ENCODE assay signal across 23 cellular contexts in genomic region chr5:81209386-81209785, GRCh38. TPM values are rescaled to one million over a fixed set of nuclear protein-coding genes. Genes with fewer than 3 reads are reported as not detected.
"Had no signal": no experiment of that assay in that cellular context is flagged by ENCODE, and none has a peak within 500 bp of the region (broad histone marks: within the 10 kb centered on the region; RNA-seq: fewer than 3 reads in every experiment).

No MANE protein-coding gene starts in this region.

- H3K4me2 ChIP-seq: PC-9, SK-N-SH had no signal

- H3K27ac Mint-ChIP-seq: activated CD4-positive, alpha-beta memory T cell treated with anti-CD3 and anti-CD28 coated beads for 36 hours; activated CD4-positive, alpha-beta T cell treated with anti-CD3 and anti-CD28 coated beads, Interleukin-2, amount 10 ng/mL, durations not matched to agents 7 days and 5 days; activated naive CD4-positive, alpha-beta T cell treated with anti-CD3 and anti-CD28 coated beads, Interleukin-2, amount 50 U/mL, for 24 hours; activated T-cell treated with anti-CD3 and anti-CD28 coated beads, Interleukin-2, amount 50 U/mL, for 72 hours; brain had no signal

- H3K4me1 Mint-ChIP-seq: activated CD4-positive, alpha-beta T cell treated with anti-CD3 and anti-CD28 coated beads, Interleukin-2, amount 10 ng/mL, durations not matched to agents 7 days and 5 days; activated naive CD4-positive, alpha-beta T cell treated with anti-CD3 and anti-CD28 coated beads, Interleukin-2, amount 50 U/mL, for 24 hours had no signal

- H3K36me3 ChIP-seq: cardiac muscle cell, MG63, SJCRH30 had no signal

- H3K27me3 Mint-ChIP-seq: activated CD4-positive, alpha-beta memory T cell treated with anti-CD3 and anti-CD28 coated beads for 36 hours; activated CD4-positive, alpha-beta T cell treated with anti-CD3 and anti-CD28 coated beads, Interleukin-2, amount 10 ng/mL, durations not matched to agents 7 days and 5 days; activated naive CD4-positive, alpha-beta T cell treated with anti-CD3 and anti-CD28 coated beads, Interleukin-2, amount 50 U/mL, for 24 hours had no signal

- H2AFZ ChIP-seq: PC-9 had no signal

- H3K27me3 ChIP-seq: cardiac muscle cell, MG63, SJCRH30 had no signal

- H3K36me3 Mint-ChIP-seq: brain had no signal

- ATAC-seq: Right ventricle myocardium inferior had no signal

- H3K9ac ChIP-seq: SK-N-SH had no signal

- H3K4me3 ChIP-seq: cardiac muscle cell, MG63, PC-9, SJCRH30 had no signal

- H3K9me3 Mint-ChIP-seq: activated CD4-positive, alpha-beta memory T cell treated with anti-CD3 and anti-CD28 coated beads for 36 hours; activated CD4-positive, alpha-beta T cell treated with anti-CD3 and anti-CD28 coated beads, Interleukin-2, amount 10 ng/mL, durations not matched to agents 7 days and 5 days; activated naive CD4-positive, alpha-beta T cell treated with anti-CD3 and anti-CD28 coated beads, Interleukin-2, amount 50 U/mL, for 24 hours; activated T-cell treated with anti-CD3 and anti-CD28 coated beads, Interleukin-2, amount 50 U/mL, for 72 hours had no signal

- DNase-seq: activated CD4-positive, alpha-beta T cell treated with anti-CD3 and anti-CD28 coated beads, Interleukin-2, amount 10 ng/mL, durations not matched to agents 7 days and 5 days; activated CD4-positive, CD25-positive, alpha-beta regulatory T cell; activated CD8-positive, alpha-beta memory T cell treated with anti-CD3 and anti-CD28 coated beads for 24 hours; MV-4-11; NCI-H1092 treated with DMSO at 0.1 percent for 48 hours; NCI-H1436; NCI-H187 treated with DMSO at 0.1 percent for 48 hours; NCI-H2081 treated with DMSO at 0.1 percent for 48 hours; NCI-H446; PC-9; SK-N-SH; T-helper 1 cell had no signal

- H3K4me3 Mint-ChIP-seq: activated CD4-positive, alpha-beta memory T cell treated with anti-CD3 and anti-CD28 coated beads for 36 hours; activated CD4-positive, alpha-beta T cell treated with anti-CD3 and anti-CD28 coated beads, Interleukin-2, amount 10 ng/mL, durations not matched to agents 7 days and 5 days; activated naive CD4-positive, alpha-beta T cell treated with anti-CD3 and anti-CD28 coated beads, Interleukin-2, amount 50 U/mL, for 24 hours; activated T-cell treated with anti-CD3 and anti-CD28 coated beads, Interleukin-2, amount 50 U/mL, for 72 hours; brain had no signal

- H3K27ac ChIP-seq: cardiac muscle cell, PC-9, SJCRH30, VCaP had no signal

- H3K4me1 ChIP-seq: SJCRH30 had no signal

- H3K9me3 ChIP-seq: MG63, SJCRH30, SK-N-SH had no signal

RNA-seq across cellular contexts. Expression of gene CKMT2, which starts 23.7 kb away (rescaled TPM):
- total RNA-seq: activated CD4-positive, alpha-beta memory T cell treated with anti-CD3 and anti-CD28 coated beads for 36 hours; activated CD4-positive, alpha-beta T cell treated with anti-CD3 and anti-CD28 coated beads, Interleukin-2, amount 10 ng/mL, durations not matched to agents 7 days and 5 days; activated T-cell treated with anti-CD3 and anti-CD28 coated beads, Interleukin-2, amount 50 U/mL, for 72 hours; PC-9; RPMI7951; SJCRH30; T-helper 2 cell treated with Interferon-gamma antibody and Interleukin-4, amounts not matched to agents 100 ng/mL and 5 ng/mL, for 36 hours had no signal
- polyA plus RNA-seq: SK-N-SH had no signal
